ENCODE assay signal across 3 cellular contexts in genomic region chr5:166942948-166943347, GRCh38.
"Had no signal": no experiment of that assay in that cellular context is flagged by ENCODE, and none has a peak within 500 bp of the region (broad histone marks: within the 10 kb centered on the region; RNA-seq: fewer than 3 reads in every experiment).

No MANE protein-coding gene starts in this region.

- ATAC-seq: GM12878 had no signal

- DNase-seq: GDM1, GF-D8 had no signal

- H3K4me3 ChIP-seq: GM12878 had no signal
